In the genomic region with DNA sequence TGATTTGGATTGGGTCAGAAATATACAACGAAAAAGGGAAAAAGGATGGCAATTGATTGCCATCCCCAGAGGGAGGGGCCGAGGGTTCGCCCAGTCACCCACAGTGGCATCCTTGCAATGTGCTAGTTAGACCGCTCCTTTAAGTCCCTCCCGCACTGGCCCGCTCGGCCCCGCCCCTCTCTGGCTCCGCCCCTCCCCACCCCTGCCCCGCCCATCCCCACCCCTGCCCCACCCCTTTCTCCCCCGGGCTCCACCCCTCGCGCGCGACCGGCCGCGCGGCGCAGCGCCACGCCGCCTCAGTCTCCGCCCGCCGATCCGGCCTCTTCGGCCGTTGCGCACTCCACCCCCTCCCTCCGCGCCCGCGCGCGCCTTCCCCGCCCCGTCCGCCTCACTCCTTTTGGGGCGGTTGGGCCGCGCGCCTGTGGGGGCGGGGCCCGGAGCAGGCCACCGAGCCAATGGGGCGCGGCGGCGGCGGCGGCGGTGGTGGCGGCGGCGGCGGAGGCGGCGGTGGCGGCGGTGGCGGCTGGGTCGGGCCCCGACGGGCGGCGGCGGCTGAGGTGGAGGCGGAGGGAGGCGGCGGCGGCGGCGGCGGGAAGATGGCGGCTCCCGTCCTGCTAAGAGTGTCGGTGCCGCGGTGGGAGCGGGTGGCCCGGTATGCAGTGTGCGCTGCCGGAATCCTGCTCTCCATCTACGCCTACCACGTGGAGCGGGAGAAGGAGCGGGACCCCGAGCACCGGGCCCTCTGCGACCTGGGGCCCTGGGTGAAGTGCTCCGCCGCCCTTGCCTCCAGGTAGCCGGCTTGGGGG, we compare ENCODE assay signal across 8 cellular contexts. TPM values are rescaled to one million over a fixed set of nuclear protein-coding genes. Genes with fewer than 3 reads are reported as not detected.
DNase-seq lines count a peak whose midpoint lies in the region; ATAC-seq and TF ChIP-seq lines count a peak whose summit lies in the region.

A gene (plus strand): TSS at position 299 of the 806 bp plus-strand sequence. CDS start 298 bp downstream, at position 597.

- peak; percentile 88 for ATAC-seq in GM23338
- ATAC-seq in naive thymus-derived CD4-positive, alpha-beta T cell: peak; percentile 94
- ATAC-seq in stimulated activated effector memory CD8-positive, alpha-beta T cell treated with anti-CD3 and anti-CD28 coated beads, Interleukin-12 subunit alpha, Interleukin-12 subunit beta, amount 100 ng/mL, for 72 hours: peak; percentile 95

- H3F3A ChIP-seq in DOHH2 (ENCODE audit: control insufficient read depth, insufficient read depth): no peaks in the 10 kb centered on the region
- no peaks in the 10 kb centered on the region for H3F3A ChIP-seq in GM23338 (replicated peaks; ENCODE audit: low read depth)

- peak within 1 kb of the TSS; percentile 60 for H3K9ac ChIP-seq in fibroblast of lung (ENCODE audit: insufficient read depth, low read length)

- POLR2A ChIA-PET in RWPE1 (lab: Yijun Ruan, JAX; ENCODE audit: low non-redundant PET): no interaction called here
- POLR2A ChIA-PET in naive thymus-derived CD4-positive, alpha-beta T cell (lab: Charles Lee): no interaction called here

- H3K27ac Mint-ChIP-seq in GM23338: peak within 1 kb of the TSS; percentile 89
- H3K27ac Mint-ChIP-seq in naive thymus-derived CD4-positive, alpha-beta T cell: peak within 1 kb of the TSS; percentile 43 to 90 (median 82)
- H3K27ac Mint-ChIP-seq in stimulated activated effector memory CD8-positive, alpha-beta T cell treated with anti-CD3 and anti-CD28 coated beads, Interleukin-12 subunit alpha, Interleukin-12 subunit beta, amount 100 ng/mL, for 72 hours: no peak within 1 kb of the TSS

- H3K27ac ChIP-seq in DOHH2 (ENCODE audit: low read depth, low read length) (peak within 1 kb of the TSS; percentile 58), GM23338 (ENCODE audit: low read depth) (peak within 1 kb of the TSS; percentile 93), RWPE1 (peak within 1 kb of the TSS; percentile 79), fibroblast of lung (ENCODE audit: insufficient read depth, low read length) (peak within 1 kb of the TSS; percentile 62)
- peak within 1 kb of the TSS; percentile 67 for H3K27ac ChIP-seq in naive thymus-derived CD4-positive, alpha-beta T cell (ENCODE audit: low read depth, low read length)

- peaks cover 4% of the 10 kb centered on the region; the same call in 1 of the 3 replicates for H3K36me3 Mint-ChIP-seq in GM23338 (ENCODE audit: low read depth)
- H3K36me3 Mint-ChIP-seq in naive thymus-derived CD4-positive, alpha-beta T cell: no peaks in the 10 kb centered on the region
- peaks cover 14% of the 10 kb centered on the region for H3K36me3 Mint-ChIP-seq in stimulated activated effector memory CD8-positive, alpha-beta T cell treated with anti-CD3 and anti-CD28 coated beads, Interleukin-12 subunit alpha, Interleukin-12 subunit beta, amount 100 ng/mL, for 72 hours

- no peaks in the 10 kb centered on the region for H3K9me3 Mint-ChIP-seq in GM23338
- peaks cover 0 to 2% (median 0%) of the 10 kb centered on the region in 11 donors for H3K9me3 Mint-ChIP-seq in naive thymus-derived CD4-positive, alpha-beta T cell
- H3K9me3 Mint-ChIP-seq in stimulated activated effector memory CD8-positive, alpha-beta T cell treated with anti-CD3 and anti-CD28 coated beads, Interleukin-12 subunit alpha, Interleukin-12 subunit beta, amount 100 ng/mL, for 72 hours: no peaks in the 10 kb centered on the region

- H3K4me3 Mint-ChIP-seq in GM23338: peak within 1 kb of the TSS; percentile 94
- H3K4me3 Mint-ChIP-seq in naive thymus-derived CD4-positive, alpha-beta T cell: peak within 1 kb of the TSS; percentile 81 to 92 (median 86)
- peak within 1 kb of the TSS; percentile 70 for H3K4me3 Mint-ChIP-seq in stimulated activated effector memory CD8-positive, alpha-beta T cell treated with anti-CD3 and anti-CD28 coated beads, Interleukin-12 subunit alpha, Interleukin-12 subunit beta, amount 100 ng/mL, for 72 hours

- H2AFZ ChIP-seq in GM23338 (0 out of 2 replicates have a peak within 1 kb of the TSS, but pooled peaks have one; percentile 72), fibroblast of lung (ENCODE audit: low read length) (no peak within 1 kb of the TSS)

- H3K4me2 ChIP-seq in DOHH2 (ENCODE audit: low read length) (peak within 1 kb of the TSS; percentile 99), GM23338 (peak within 1 kb of the TSS; percentile 84), fibroblast of lung (ENCODE audit: extremely low read depth, insufficient read depth, low read length) (peak within 1 kb of the TSS; percentile 69)

- intact Hi-C loops in naive thymus-derived CD4-positive, alpha-beta T cell (cut with micrococcal nuclease): loop anchor here (1.0 to 10.0 kb wide), 19 partner anchors 103 to 1972 kb away; a partner anchor contains a TSS

- peak within 1 kb of the TSS; percentile 99 for H3K4me3 ChIP-seq in DOHH2 (ENCODE audit: low read length)
- peak within 1 kb of the TSS; percentile 85 for H3K4me3 ChIP-seq in GM23338
- peak within 1 kb of the TSS; percentile 66 to 75 (median 72) for H3K4me3 ChIP-seq in fibroblast of lung (replicated peaks in 1 of 4; ENCODE audit: control extremely low read depth in 1 of 4, insufficient read depth in 1 of 4, low read depth in 3 of 4, low read length in 4 of 4)
- peak within 1 kb of the TSS; percentile 47 for H3K4me3 ChIP-seq in naive thymus-derived CD4-positive, alpha-beta T cell (ENCODE audit: low read length)

- peaks cover 2% of the 10 kb centered on the region for H3K27me3 Mint-ChIP-seq in GM23338 (ENCODE audit: insufficient read depth, low read depth, poor library complexity)
- no peaks in the 10 kb centered on the region for H3K27me3 Mint-ChIP-seq in naive thymus-derived CD4-positive, alpha-beta T cell

- H3K79me2 ChIP-seq in DOHH2 (ENCODE audit: control insufficient read depth, low read length) (peaks cover 49% of the 10 kb centered on the region), GM23338 (replicated peaks; ENCODE audit: insufficient read depth) (peaks cover 39% of the 10 kb centered on the region), fibroblast of lung (ENCODE audit: control insufficient read depth, insufficient read depth, low read length) (peaks cover 13% of the 10 kb centered on the region)

- H3K9me3 ChIP-seq in DOHH2 (ENCODE audit: control insufficient read depth, insufficient read depth, low read length): no peaks in the 10 kb centered on the region
- no peaks in the 10 kb centered on the region for H3K9me3 ChIP-seq in fibroblast of lung (ENCODE audit: control insufficient read depth, insufficient read depth, low read depth, low read length)
- no peaks in the 10 kb centered on the region for H3K9me3 ChIP-seq in naive thymus-derived CD4-positive, alpha-beta T cell (ENCODE audit: control insufficient read depth in 2 of 3, low read length in 3 of 3)

- H3K27me3 ChIP-seq in DOHH2 (ENCODE audit: control insufficient read depth, low read length): no peaks in the 10 kb centered on the region
- no peaks in the 10 kb centered on the region for H3K27me3 ChIP-seq in GM23338 (ENCODE audit: insufficient read depth)
- H3K27me3 ChIP-seq in fibroblast of lung (ENCODE audit: control insufficient read depth, insufficient read depth, low read length): no peaks in the 10 kb centered on the region
- no peaks in the 10 kb centered on the region for H3K27me3 ChIP-seq in naive thymus-derived CD4-positive, alpha-beta T cell (ENCODE audit: control insufficient read depth in 2 of 2, insufficient read depth in 2 of 2, low read length in 2 of 2)

- CTCF ChIA-PET in RWPE1 (lab: Yijun Ruan, JAX): no interaction called here
- CTCF ChIA-PET in naive thymus-derived CD4-positive, alpha-beta T cell (lab: Charles Lee): no interaction called here

- H4K20me1 ChIP-seq in DOHH2 (ENCODE audit: control insufficient read depth, insufficient read depth, low read depth, low read length): 0 out of 2 replicates have a peak, but pooled peaks cover 3% of the 10 kb centered on the region
- peaks cover 9% of the 10 kb centered on the region; the same call in 1 of the 2 replicates for H4K20me1 ChIP-seq in GM23338 (replicated peaks; ENCODE audit: insufficient read depth)
- H4K20me1 ChIP-seq in fibroblast of lung (ENCODE audit: control insufficient read depth, extremely low read depth, insufficient read depth, low read length): no peaks in the 10 kb centered on the region

- peaks cover 17% of the 10 kb centered on the region for H3K36me3 ChIP-seq in DOHH2 (ENCODE audit: control insufficient read depth, low read length)
- H3K36me3 ChIP-seq in GM23338 (ENCODE audit: insufficient read depth): no peaks in the 10 kb centered on the region
- no peaks in the 10 kb centered on the region for H3K36me3 ChIP-seq in fibroblast of lung (ENCODE audit: control insufficient read depth, insufficient read depth, low read length)
- no peaks in the 10 kb centered on the region for H3K36me3 ChIP-seq in naive thymus-derived CD4-positive, alpha-beta T cell (ENCODE audit: control insufficient read depth in 2 of 3, insufficient read depth in 3 of 3, low read length in 3 of 3)

- peaks cover 5% of the 10 kb centered on the region; the same call in 1 of the 3 replicates for H3K4me1 Mint-ChIP-seq in GM23338
- H3K4me1 Mint-ChIP-seq in naive thymus-derived CD4-positive, alpha-beta T cell: peaks cover 0 to 11% (median 6%) of the 10 kb centered on the region in 7 donors
- H3K4me1 Mint-ChIP-seq in stimulated activated effector memory CD8-positive, alpha-beta T cell treated with anti-CD3 and anti-CD28 coated beads, Interleukin-12 subunit alpha, Interleukin-12 subunit beta, amount 100 ng/mL, for 72 hours: no peaks in the 10 kb centered on the region

- H3K9me2 ChIP-seq in DOHH2 (replicated peaks; ENCODE audit: control insufficient read depth, low read length) (no peaks in the 10 kb centered on the region), GM23338 (ENCODE audit: insufficient read depth) (no peaks in the 10 kb centered on the region)

- no peak for TF ChIP-seq CTCF in DOHH2 (IDR thresholded peaks at IDR 0.05; ENCODE audit: low read depth, low read length, poor library complexity, severe bottlenecking)
- no peak for TF ChIP-seq CTCF in GM23338 (conservative IDR thresholded peaks at IDR 0.05; ENCODE audit: low read depth in 2 of 2)
- TF ChIP-seq CTCF in RWPE1 (conservative IDR thresholded peaks at IDR 0.05; ENCODE audit: low read depth): no peak
- TF ChIP-seq CTCF in fibroblast of lung (conservative IDR thresholded peaks at IDR 0.05 in 1 of 2, IDR thresholded peaks at IDR 0.05 in 1 of 2; ENCODE audit: low read depth in 1 of 2, low read length in 2 of 2): no peak

- H3K4me1 ChIP-seq in DOHH2 (ENCODE audit: control insufficient read depth, low read length): peaks cover 14% of the 10 kb centered on the region
- H3K4me1 ChIP-seq in GM23338 (ENCODE audit: insufficient read depth): peaks cover 6% of the 10 kb centered on the region
- no peaks in the 10 kb centered on the region for H3K4me1 ChIP-seq in fibroblast of lung (ENCODE audit: control insufficient read depth, extremely low read depth, insufficient read depth, low read length)
- no peaks in the 10 kb centered on the region for H3K4me1 ChIP-seq in naive thymus-derived CD4-positive, alpha-beta T cell (ENCODE audit: control insufficient read depth in 2 of 2, insufficient read depth in 2 of 2, low read length in 2 of 2)

- DNase-seq in GM23338 (ENCODE audit: low spot score) (peak; percentile 93), Kasumi-1 (lab: John Stamatoyannopoulos, UW) (peak; percentile 82 to 93), RWPE1 (ENCODE audit: low spot score) (peak; percentile 81), fibroblast of lung (ENCODE audit: low read depth in 2 of 2) (peak; percentile 88 to 90)
- DNase-seq in activated T-helper 1 cell treated with anti-CD3 and anti-CD28 coated beads, Interleukin-2, amount 50 U/mL, for 16 hours (ENCODE audit: low read depth in 1 of 2, low spot score in 1 of 2): peak; percentile 87 to 96
- peak; percentile 87 to 97 (median 93) for DNase-seq in naive thymus-derived CD4-positive, alpha-beta T cell
- DNase-seq in stimulated activated effector memory CD8-positive, alpha-beta T cell treated with anti-CD3 and anti-CD28 coated beads, Interleukin-12 subunit alpha, Interleukin-12 subunit beta, amount 100 ng/mL, for 72 hours (ENCODE audit: low spot score in 2 of 2): peak; percentile 86 to 95

RNA-seq across cellular contexts. Expression of the gene that starts here (rescaled TPM):
- 30.3 and 33.8 TPM in 2 replicates for total RNA-seq in GM23338 (2014; rRNA removed; shearing (Covaris generic))
- 21.5 and 28.9 TPM in 2 replicates for polyA plus RNA-seq in GM23338 (2016; fragmentation: Nextera tagmentation; extraction: Ambion mirVana)
- 11.3 and 12.7 TPM in 2 replicates for total RNA-seq in fibroblast of lung
- polyA plus RNA-seq in fibroblast of lung: 20.0 and 24.2 TPM in 2 replicates
- polyA plus RNA-seq in fibroblast of lung (2012): 17.6 and 21.4 TPM in 2 replicates
- 28.0 and 44.2 TPM in 2 replicates for polyA minus RNA-seq in fibroblast of lung (ENCODE audit: low replicate concordance)
- 10 to 100 TPM in 1 of 5 experiments, 1 to 10 TPM in 4; 3.4 to 15.8 (median 9.4) TPM for total RNA-seq in naive thymus-derived CD4-positive, alpha-beta T cell
- 1 to 10 TPM; 2.8 TPM for polyA plus RNA-seq in naive thymus-derived CD4-positive, alpha-beta T cell

Comparison
In these comparisons a context has a peak if more than half of its experiments do, and no peak if none do; other contexts are left out.
1. Peak in every context shown above with its lines: DNase-seq, ATAC-seq, H3K4me3 ChIP-seq and H3K27ac ChIP-seq.
2. H3K4me3 ChIP-seq: peak in every context shown above with its lines; median percentile 99 in DOHH2; 85 in GM23338; 72 in fibroblast of lung; 47 in naive thymus-derived CD4-positive, alpha-beta T cell.